Comparison of ENCODE assay signal across 11 cellular contexts in genomic region chr3:33211444-33211843, GRCh38. TPM values are rescaled to one million over a fixed set of nuclear protein-coding genes. Genes with fewer than 3 reads are reported as not detected.
DNase-seq lines count a peak whose midpoint lies in the region; ATAC-seq, FAIRE-seq and TF ChIP-seq lines count a peak whose summit lies in the region.
"Had no signal": no experiment of that assay in that cellular context is flagged by ENCODE, and none has a peak within 500 bp of the region (broad histone marks: within the 10 kb centered on the region; RNA-seq: fewer than 3 reads in every experiment).

No MANE protein-coding gene starts in this region.

- H3K27ac ChIP-seq in RWPE2 (ENCODE audit: poor library complexity, severe bottlenecking) (peak overlapping the region; percentile 35), epithelial cell of prostate (no peak overlapping the region), small intestine (ENCODE audit: low read depth in 1 of 2, low read length in 1 of 2) (no peak overlapping the region)
- H3K27ac ChIP-seq: gastroesophageal sphincter had no signal

- no peaks in the 10 kb centered on the region for H3K36me3 ChIP-seq in RWPE2 (ENCODE audit: low read depth)
- H3K36me3 ChIP-seq in small intestine (ENCODE audit: control insufficient read depth in 2 of 2, insufficient read depth in 2 of 2, low read length in 2 of 2), result no peaks in the 10 kb centered on the region
- H3K36me3 ChIP-seq: gastroesophageal sphincter had no signal

- H3K4me1 ChIP-seq in RWPE2 (ENCODE audit: insufficient read depth, poor library complexity, severe bottlenecking) (no peaks in the 10 kb centered on the region), small intestine (ENCODE audit: control insufficient read depth in 2 of 2, insufficient read depth in 1 of 2, low read depth in 1 of 2, low read length in 1 of 2) (no peaks in the 10 kb centered on the region)
- H3K4me1 ChIP-seq: gastroesophageal sphincter had no signal

- H3K4me3 ChIP-seq in RWPE2 (ENCODE audit: severe bottlenecking) (no peak overlapping the region), skeletal muscle cell (ENCODE audit: low read depth, low read length) (no peak overlapping the region), small intestine (ENCODE audit: low read depth in 1 of 2, low read length in 2 of 2) (no peak overlapping the region)
- H3K4me3 ChIP-seq: gastroesophageal sphincter had no signal

- TF ChIP-seq CTCF in RWPE2 (IDR thresholded peaks at IDR 0.05; ENCODE audit: poor library complexity, severe bottlenecking), result no peak

- H3K9me3 ChIP-seq in RWPE2 (ENCODE audit: severe bottlenecking), result peaks cover 6% of the 10 kb centered on the region
- no peaks in the 10 kb centered on the region for H3K9me3 ChIP-seq in small intestine (ENCODE audit: control insufficient read depth, low read depth)

- no peak for FAIRE-seq in small intestine (lab: Jason Lieb, UNC)
- FAIRE-seq: GM18507 had no signal

- WGBS in small intestine, 3 donors, result 52 to 75% (median 70%) methylated on average over 1 of the region's 1 CpG

- peak; percentile 67 for ATAC-seq in RWPE2 (ENCODE audit: low read depth)
- no peak for ATAC-seq in GM19467 (IDR thresholded peaks at IDR 0.05; ENCODE audit: unreplicated experiment)
- ATAC-seq in HG03039 (IDR thresholded peaks at IDR 0.05; ENCODE audit: unreplicated experiment), result no peak
- ATAC-seq: gastroesophageal sphincter had no signal

- H3K27me3 ChIP-seq in RWPE2 (ENCODE audit: insufficient read depth, poor library complexity, severe bottlenecking) (no peaks in the 10 kb centered on the region), small intestine (ENCODE audit: control insufficient read depth in 2 of 2, insufficient read depth in 2 of 2, low read length in 2 of 2) (no peaks in the 10 kb centered on the region)

- DNase-seq in ELR (ENCODE audit: low read depth) (peak; percentile 84), RWPE2 (ENCODE audit: low spot score) (no peak), epithelial cell of prostate (ENCODE audit: low read depth, low spot score) (peak; percentile 59), skeletal muscle cell (ENCODE audit: low read depth) (peak; percentile 73), iPS-NIHi7 (ENCODE audit: extremely low spot score) (no peak), small intestine (no peak)
- DNase-seq: SIG-M5 had no signal

RNA-seq across cellular contexts. Expression of gene SUSD5, which starts 7.2 kb away (rescaled TPM):
- polyA plus RNA-seq in small intestine, result 1 to 10 TPM in 1 of 3 donors, under 1 TPM in 1, not detected in 1; 0.27 to 2.0 TPM

Comparison
In these comparisons a context has a peak if more than half of its experiments do, and no peak if none do; other contexts are left out.
1. DNase-seq: peak in ELR (single experiment), epithelial cell of prostate (single experiment) and skeletal muscle cell (single experiment); none in RWPE2 (single experiment), iPS-NIHi7 (single experiment) and small intestine (single experiment).